ENCODE assay signal across 14 cellular contexts in genomic region chr11:70205766-70206165, GRCh38. TPM values are rescaled to one million over a fixed set of nuclear protein-coding genes. Genes with fewer than 3 reads are reported as not detected.
DNase-seq lines count a peak whose midpoint lies in the region; ATAC-seq, FAIRE-seq and TF ChIP-seq lines count a peak whose summit lies in the region.
"Had no signal": no experiment of that assay in that cellular context is flagged by ENCODE, and none has a peak within 500 bp of the region (broad histone marks: within the 10 kb centered on the region; RNA-seq: fewer than 3 reads in every experiment).

No MANE protein-coding gene starts in this region.

- H3K27ac Mint-ChIP-seq in activated naive CD4-positive, alpha-beta T cell treated with anti-CD3 and anti-CD28 coated beads, Interleukin-2, amount 10 ng/mL, durations not matched to agents 7 days and 5 days = peak overlapping the region; percentile 68
- H3K27ac Mint-ChIP-seq in WTC11 = peak overlapping the region; percentile 92
- peak overlapping the region; percentile 98 to 99 for H3K27ac Mint-ChIP-seq in effector memory CD8-positive, alpha-beta T cell
- H3K27ac Mint-ChIP-seq in stimulated activated naive CD8-positive, alpha-beta T cell treated with anti-CD3 and anti-CD28 coated beads, Interleukin-15, amount 100 ng/mL, for 72 hours = peak overlapping the region; percentile 88 to 90

- FAIRE-seq in urothelium cell line (lab: Jason Lieb, UNC) = no peak
- FAIRE-seq in RCC 7860 (lab: Jason Lieb, UNC) = no peak

- ATAC-seq in WTC11 = no peak
- no peak for ATAC-seq in effector memory CD8-positive, alpha-beta T cell (replicated peaks)
- no peak for ATAC-seq in stimulated activated naive CD8-positive, alpha-beta T cell treated with anti-CD3 and anti-CD28 coated beads, Interleukin-15, amount 100 ng/mL, for 72 hours
- no peak for ATAC-seq in GM19397 (IDR thresholded peaks at IDR 0.05; ENCODE audit: unreplicated experiment)

- peaks cover 56% of the 10 kb centered on the region for H3K36me3 Mint-ChIP-seq in activated naive CD4-positive, alpha-beta T cell treated with anti-CD3 and anti-CD28 coated beads, Interleukin-2, amount 10 ng/mL, durations not matched to agents 7 days and 5 days
- H3K36me3 Mint-ChIP-seq in WTC11 = peaks cover 43% of the 10 kb centered on the region
- peaks cover 79% of the 10 kb centered on the region for H3K36me3 Mint-ChIP-seq in effector memory CD8-positive, alpha-beta T cell (ENCODE audit: insufficient read depth)

- no peaks in the 10 kb centered on the region for H3K9me3 Mint-ChIP-seq in activated naive CD4-positive, alpha-beta T cell treated with anti-CD3 and anti-CD28 coated beads, Interleukin-2, amount 10 ng/mL, durations not matched to agents 7 days and 5 days
- no peaks in the 10 kb centered on the region for H3K9me3 Mint-ChIP-seq in WTC11
- H3K9me3 Mint-ChIP-seq in effector memory CD8-positive, alpha-beta T cell = no peaks in the 10 kb centered on the region
- H3K9me3 Mint-ChIP-seq in stimulated activated naive CD8-positive, alpha-beta T cell treated with anti-CD3 and anti-CD28 coated beads, Interleukin-15, amount 100 ng/mL, for 72 hours = no peaks in the 10 kb centered on the region

- peaks cover 64% of the 10 kb centered on the region for H3K4me1 Mint-ChIP-seq in activated naive CD4-positive, alpha-beta T cell treated with anti-CD3 and anti-CD28 coated beads, Interleukin-2, amount 10 ng/mL, durations not matched to agents 7 days and 5 days
- H3K4me1 Mint-ChIP-seq in WTC11 = peaks cover 71% of the 10 kb centered on the region
- peaks cover 44 to 50% of the 10 kb centered on the region in 2 donors for H3K4me1 Mint-ChIP-seq in effector memory CD8-positive, alpha-beta T cell (ENCODE audit: low read depth in 2 of 2)
- peaks cover 70% of the 10 kb centered on the region for H3K4me1 Mint-ChIP-seq in stimulated activated naive CD8-positive, alpha-beta T cell treated with anti-CD3 and anti-CD28 coated beads, Interleukin-15, amount 100 ng/mL, for 72 hours

- peak overlapping the region; percentile 97 for H3K4me3 Mint-ChIP-seq in activated naive CD4-positive, alpha-beta T cell treated with anti-CD3 and anti-CD28 coated beads, Interleukin-2, amount 10 ng/mL, durations not matched to agents 7 days and 5 days
- peak overlapping the region; percentile 88 for H3K4me3 Mint-ChIP-seq in WTC11
- peak overlapping the region; percentile 90 to 93 for H3K4me3 Mint-ChIP-seq in effector memory CD8-positive, alpha-beta T cell
- H3K4me3 Mint-ChIP-seq in stimulated activated naive CD8-positive, alpha-beta T cell treated with anti-CD3 and anti-CD28 coated beads, Interleukin-15, amount 100 ng/mL, for 72 hours = peak overlapping the region; percentile 97 to 98

- POLR2A ChIA-PET in WTC11 (lab: Charles Lee) = no interaction called here

- TF ChIP-seq CTCF in WTC11 (IDR thresholded peaks at IDR 0.05) = no peak

- CTCF ChIA-PET in activated naive CD4-positive, alpha-beta T cell treated with anti-CD3 and anti-CD28 coated beads, Interleukin-2, amount 10 ng/mL, durations not matched to agents 7 days and 5 days (lab: Charles Lee) = no interaction called here
- CTCF ChIA-PET in WTC11 (lab: Charles Lee) = no interaction called here

- peaks cover 13% of the 10 kb centered on the region for H3K27me3 Mint-ChIP-seq in activated naive CD4-positive, alpha-beta T cell treated with anti-CD3 and anti-CD28 coated beads, Interleukin-2, amount 10 ng/mL, durations not matched to agents 7 days and 5 days
- H3K27me3 Mint-ChIP-seq in WTC11 (ENCODE audit: low read depth) = no peaks in the 10 kb centered on the region
- no peaks in the 10 kb centered on the region for H3K27me3 Mint-ChIP-seq in effector memory CD8-positive, alpha-beta T cell
- no peaks in the 10 kb centered on the region for H3K27me3 Mint-ChIP-seq in stimulated activated naive CD8-positive, alpha-beta T cell treated with anti-CD3 and anti-CD28 coated beads, Interleukin-15, amount 100 ng/mL, for 72 hours

- DNase-seq in activated naive CD4-positive, alpha-beta T cell treated with anti-CD3 and anti-CD28 coated beads, Interleukin-2, amount 10 ng/mL, durations not matched to agents 7 days and 5 days = peak; percentile 37
- DNase-seq in activated naive CD4-positive, alpha-beta T cell treated with Interleukin-2 at 50 U/mL for 16 hours = no peak
- DNase-seq in WTC11 (ENCODE audit: low spot score) = no peak
- DNase-seq in effector memory CD8-positive, alpha-beta T cell = no peak
- DNase-seq in stimulated activated naive CD8-positive, alpha-beta T cell treated with anti-CD3 and anti-CD28 coated beads, Interleukin-15, amount 100 ng/mL, for 72 hours = no peak
- no peak for DNase-seq in urothelium cell line (ENCODE audit: low spot score)
- DNase-seq in RCC 7860 (ENCODE audit: low spot score) = no peak
- DNase-seq: activated gamma-delta T cell, colonic mucosa, hippocampal formation, NCI-H2107, ovary, upper lobe of left lung had no signal

TF ChIP-seq in WTC11, 78 proteins besides CTCF, POLR2A, EP300 and RAD21:
- TF ChIP-seq AR (CRISPR knock-in tag; IDR thresholded peaks at IDR 0.05) (no peak), ZBTB43 (CRISPR knock-in tag; IDR thresholded peaks at IDR 0.05) (no peak), ZBTB21 (CRISPR knock-in tag; IDR thresholded peaks at IDR 0.05; ENCODE audit: borderline replicate concordance) (no peak), ZNF423 (CRISPR knock-in tag; IDR thresholded peaks at IDR 0.05) (no peak), CREM (CRISPR knock-in tag; IDR thresholded peaks at IDR 0.05) (no peak), ATF1 (CRISPR knock-in tag; IDR thresholded peaks at IDR 0.05) (no peak), KAT7 (CRISPR knock-in tag; IDR thresholded peaks at IDR 0.05; ENCODE audit: borderline replicate concordance) (no peak), NFATC4 (CRISPR knock-in tag; IDR thresholded peaks at IDR 0.05) (no peak), GTF2I (CRISPR knock-in tag; conservative IDR thresholded peaks at IDR 0.05) (no peak)

RNA-seq across cellular contexts. Expression of gene FADD, which starts 2.7 kb away (rescaled TPM):
- 49.0 to 58.6 TPM (median 53.9 TPM) in 3 replicates for total RNA-seq in WTC11 (2021)
